ENCODE assay signal across 19 cellular contexts in genomic region chr14:93982684-93983007, GRCh38. TPM values are rescaled to one million over a fixed set of nuclear protein-coding genes. Genes with fewer than 3 reads are reported as not detected.
DNase-seq lines count a peak whose midpoint lies in the region; ATAC-seq and TF ChIP-seq lines count a peak whose summit lies in the region.
"Had no signal": no experiment of that assay in that cellular context is flagged by ENCODE, and none has a peak within 500 bp of the region (broad histone marks: within the 10 kb centered on the region; RNA-seq: fewer than 3 reads in every experiment).

No MANE protein-coding gene starts in this region.

- ATAC-seq in GM21423 (IDR thresholded peaks at IDR 0.05; ENCODE audit: unreplicated experiment), result no peak
- ATAC-seq: HepG2 had no signal

- H3K9me3 ChIP-seq in SJCRH30 (replicated peaks) (no peaks in the 10 kb centered on the region), ascending aorta (no peaks in the 10 kb centered on the region), muscle layer of colon (ENCODE audit: low read length) (no peaks in the 10 kb centered on the region), stomach (no peaks in the 10 kb centered on the region)
- H3K9me3 ChIP-seq: BE2C, MG63 had no signal

- DNase-seq in SJCRH30 (no peak), ascending aorta (ENCODE audit: low spot score in 2 of 2) (no peak), stomach (no peak), NCI-H187 treated with DMSO at 0.1 percent for 48 hours (lab: John Stamatoyannopoulos, UW) (no peak)
- no peak for DNase-seq in stimulated activated CD4-positive, alpha-beta T cell treated with anti-CD3 and anti-CD28 coated beads, Interleukin-4, amount 100 ng/mL, for 1 hour
- DNase-seq: BE2C; CD4-positive, alpha-beta memory T cell; HFFc6; MG63; NCI-H1092 treated with DMSO at 0.1 percent for 48 hours; NCI-H1694 treated with DMSO at 0.1 percent for 48 hours; NCI-H446 treated with DMSO at 0.1 percent for 48 hours; NCI-H774; SIG-M5 had no signal

- H3K27me3 ChIP-seq in SJCRH30 (no peaks in the 10 kb centered on the region), ascending aorta (no peaks in the 10 kb centered on the region), muscle layer of colon (ENCODE audit: control insufficient read depth in 1 of 2, insufficient read depth in 2 of 2, low read length in 2 of 2) (no peaks in the 10 kb centered on the region), stomach (no peaks in the 10 kb centered on the region)
- H3K27me3 ChIP-seq: BE2C, MG63 had no signal

- no peak for TF ChIP-seq EP300 in stomach (IDR thresholded peaks at IDR 0.05)

- peak overlapping the region; percentile 69 for H3K27ac ChIP-seq in SJCRH30
- peak overlapping the region; percentile 95 for H3K27ac ChIP-seq in ascending aorta
- peak overlapping the region; percentile 94 for H3K27ac ChIP-seq in muscle layer of colon (ENCODE audit: low read depth, low read length)
- peak overlapping the region in 3 of 5 donors; percentile 1 to 90 (median 84) for H3K27ac ChIP-seq in stomach

- WGBS in stomach, 5 donors, result 71 to 85% (median 80%) methylated on average over 3 to 7 of the region's 7 CpGs

- H3K4me3 ChIP-seq in SJCRH30 (no peak overlapping the region), ascending aorta (no peak overlapping the region), muscle layer of colon (ENCODE audit: low read depth in 1 of 2, low read length in 2 of 2) (no peak overlapping the region), stomach (no peak overlapping the region)
- H3K4me3 ChIP-seq: MG63 had no signal

- H3K4me1 ChIP-seq in SJCRH30, result peaks cover 59% of the 10 kb centered on the region
- H3K4me1 ChIP-seq in ascending aorta, result peaks cover 3 to 50% of the 10 kb centered on the region in 2 donors
- peaks cover 51% of the 10 kb centered on the region for H3K4me1 ChIP-seq in muscle layer of colon (ENCODE audit: insufficient read depth, low read length)
- peaks cover 0 to 36% (median 12%) of the 10 kb centered on the region in 4 donors for H3K4me1 ChIP-seq in stomach
- H3K4me1 ChIP-seq: BE2C had no signal

- TF ChIP-seq POLR2A in stomach (IDR thresholded peaks at IDR 0.05), result no peak

- no peak for TF ChIP-seq CTCF in ascending aorta (IDR thresholded peaks at IDR 0.05)
- no peak for TF ChIP-seq CTCF in stomach (IDR thresholded peaks at IDR 0.05)

- no peak overlapping the region for H3K9ac ChIP-seq in muscle layer of colon (ENCODE audit: low read length)

- H3K36me3 ChIP-seq in SJCRH30 (no peaks in the 10 kb centered on the region), ascending aorta (no peaks in the 10 kb centered on the region), muscle layer of colon (ENCODE audit: insufficient read depth, low read length) (no peaks in the 10 kb centered on the region), stomach (no peaks in the 10 kb centered on the region)
- H3K36me3 ChIP-seq: BE2C, MG63 had no signal

- intact Hi-C loops in ascending aorta (cut with DNase I), result loop anchor here (10.0 kb wide), 1 partner anchor 1532 kb away; the partner anchor contains the start of gene SYNE3
- intact Hi-C loops in stomach (cut with DNase I; ENCODE audit: low total_unique reads), result no loop called here

RNA-seq across cellular contexts. Expression of gene ASB2, which starts 6.3 kb away (rescaled TPM):
- 2.3 and 2.4 TPM in 2 replicates for total RNA-seq in SJCRH30 (2014; rRNA removed; shearing (Covaris generic))
- total RNA-seq in ascending aorta (58.6 TPM), stomach (100 to 1,000 TPM in 1 of 5 donors, 10 to 100 TPM in 3, 1 to 10 TPM in 1; 9.6 to 199 (median 34.8) TPM)
- 10 to 100 TPM in 1 of 3 donors, 1 to 10 TPM in 2; 2.0 to 17.1 (median 2.2) TPM for polyA plus RNA-seq in stomach
- total RNA-seq: H4, HFFc6 had no signal

RNA-seq across cellular contexts. Expression of gene CCDC197, which starts 14.5 kb away (rescaled TPM):
- total RNA-seq in SJCRH30 (2014; rRNA removed; shearing (Covaris generic)), result not detected in 2 replicates
- total RNA-seq in ascending aorta (not detected), stomach (not detected)
- not detected for polyA plus RNA-seq in stomach
- total RNA-seq: CD4-positive, alpha-beta memory T cell; H4; HFFc6 had no signal
- polyA plus RNA-seq: AG04450; CD4-positive, alpha-beta memory T cell had no signal

RNA-seq across cellular contexts. Expression of gene OTUB2, which starts 43.5 kb away (rescaled TPM):
- 0.51 and 0.55 TPM in 2 replicates for total RNA-seq in SJCRH30 (2014; rRNA removed; shearing (Covaris generic))
- 0.21 TPM for total RNA-seq in ascending aorta
- total RNA-seq in stomach, result 1 to 10 TPM in 1 of 5 donors, under 1 TPM in 2, not detected in 2; 0.45 to 4.1 (median 0.92) TPM
- under 1 TPM; 0.46 to 0.75 (median 0.50) TPM for polyA plus RNA-seq in stomach

RNA-seq across cellular contexts. Expression of gene FAM181A, which starts 55.5 kb away (rescaled TPM):
- total RNA-seq in SJCRH30 (2014; rRNA removed; shearing (Covaris generic)), result not detected in 2 replicates
- total RNA-seq in ascending aorta (not detected), stomach (not detected)
- not detected for polyA plus RNA-seq in stomach
- total RNA-seq: CD4-positive, alpha-beta memory T cell; H4; HFFc6 had no signal
- polyA plus RNA-seq: AG04450; CD4-positive, alpha-beta memory T cell had no signal
